1 cellular context compared by ENCODE assay signal in the genomic region with DNA sequence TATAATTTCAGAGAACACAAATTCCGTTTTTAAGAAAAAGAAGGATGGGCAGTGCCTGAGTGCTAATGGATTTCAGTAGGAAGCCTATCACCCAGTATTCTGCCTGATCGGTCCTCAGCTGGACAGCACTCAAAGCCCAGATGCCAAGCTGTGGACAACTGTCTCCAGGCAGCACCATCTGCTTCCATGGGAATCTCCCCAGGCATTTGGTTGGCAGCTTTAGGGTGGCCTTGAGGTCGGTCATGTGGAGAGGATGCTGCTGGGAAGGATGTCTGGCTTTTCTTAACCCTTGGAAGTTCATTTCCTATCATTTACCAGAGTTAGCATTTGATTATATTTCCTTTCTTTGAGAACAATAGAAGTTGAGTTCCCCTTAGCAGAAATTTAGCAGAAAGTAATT.
TF ChIP-seq lines count a peak whose summit lies in the region.

No MANE protein-coding gene starts in this region.

TF ChIP-seq in endothelial cell of umbilical vein, 7 proteins besides CTCF, POLR2A, EP300 and RAD21 (continued from another document):
- TF ChIP-seq MYC (IDR thresholded peaks at IDR 0.05; ENCODE audit: low read depth, low read length) = no peak
